In genomic region chr12:26749781-26750180, GRCh38 we compare ENCODE assay signal across 11 cellular contexts.
DNase-seq lines count a peak whose midpoint lies in the region; ATAC-seq, FAIRE-seq and TF ChIP-seq lines count a peak whose summit lies in the region.
"Had no signal": no experiment of that assay in that cellular context is flagged by ENCODE, and none has a peak within 500 bp of the region (broad histone marks: within the 10 kb centered on the region; RNA-seq: fewer than 3 reads in every experiment).

No MANE protein-coding gene starts in this region.

- no peaks in the 10 kb centered on the region for H3K27me3 ChIP-seq in vagina
- H3K27me3 ChIP-seq: pancreas had no signal

- intact Hi-C loops in vagina (cut with DNase I), result no loop called here

- no peak for DNase-seq in GM18507 (ENCODE audit: extremely low spot score, insufficient read length, low read depth)
- DNase-seq in GM19238 (ENCODE audit: insufficient read length, low spot score), result no peak
- no peak for DNase-seq in GM10266 (ENCODE audit: extremely low spot score)
- no peak for DNase-seq in vagina (ENCODE audit: extremely low spot score in 2 of 2)
- no peak for DNase-seq in glomerular visceral epithelial cell (ENCODE audit: extremely low spot score)
- DNase-seq: amygdala; pancreas; stimulated activated naive CD4-positive, alpha-beta T cell treated with Interleukin-2 at 50 U/mL for 16 hours had no signal

- no peak for TF ChIP-seq POLR2A in vagina (IDR thresholded peaks at IDR 0.05)

- H3K36me3 ChIP-seq in vagina, result no peaks in the 10 kb centered on the region
- H3K36me3 ChIP-seq: pancreas had no signal

- no peak overlapping the region for H3K4me3 ChIP-seq in vagina
- H3K4me3 ChIP-seq: pancreas had no signal

- peak overlapping the region; percentile 51 for H3K4me3 Mint-ChIP-seq in activated naive CD8-positive, alpha-beta T cell

- H3K9me3 ChIP-seq in vagina, result no peaks in the 10 kb centered on the region
- H3K9me3 ChIP-seq: pancreas had no signal

- no peaks in the 10 kb centered on the region for H3K9me3 Mint-ChIP-seq in activated naive CD8-positive, alpha-beta T cell (ENCODE audit: low read depth)

- H3K27me3 Mint-ChIP-seq in activated naive CD8-positive, alpha-beta T cell, result no peaks in the 10 kb centered on the region

- ATAC-seq in GM19455 (IDR thresholded peaks at IDR 0.05; ENCODE audit: unreplicated experiment) (peak; percentile 84), HG03060 (IDR thresholded peaks at IDR 0.05; ENCODE audit: low read depth, unreplicated experiment) (peak; percentile 67)

- H3K4me1 ChIP-seq in vagina, result peaks cover 33% of the 10 kb centered on the region

- FAIRE-seq in GM18507 (lab: Jason Lieb, UNC), result peak; percentile 94
- FAIRE-seq: pancreas had no signal

- H3K27ac ChIP-seq in vagina, result no peak overlapping the region
- H3K27ac ChIP-seq: pancreas had no signal

- H3K36me3 Mint-ChIP-seq in activated naive CD8-positive, alpha-beta T cell, result peaks cover 19% of the 10 kb centered on the region

- TF ChIP-seq CTCF in GM10266 (IDR thresholded peaks at IDR 0.05; ENCODE audit: control insufficient read depth, insufficient read depth, low read depth, missing control alignments), result no peak
- no peak for TF ChIP-seq CTCF in vagina (IDR thresholded peaks at IDR 0.05)

- peaks cover 66% of the 10 kb centered on the region for H3K4me1 Mint-ChIP-seq in activated naive CD8-positive, alpha-beta T cell (ENCODE audit: low read depth)

- H3K27ac Mint-ChIP-seq in activated naive CD8-positive, alpha-beta T cell, result peak overlapping the region; percentile 90
